9 cellular contexts compared by ENCODE assay signal in the genomic region with DNA sequence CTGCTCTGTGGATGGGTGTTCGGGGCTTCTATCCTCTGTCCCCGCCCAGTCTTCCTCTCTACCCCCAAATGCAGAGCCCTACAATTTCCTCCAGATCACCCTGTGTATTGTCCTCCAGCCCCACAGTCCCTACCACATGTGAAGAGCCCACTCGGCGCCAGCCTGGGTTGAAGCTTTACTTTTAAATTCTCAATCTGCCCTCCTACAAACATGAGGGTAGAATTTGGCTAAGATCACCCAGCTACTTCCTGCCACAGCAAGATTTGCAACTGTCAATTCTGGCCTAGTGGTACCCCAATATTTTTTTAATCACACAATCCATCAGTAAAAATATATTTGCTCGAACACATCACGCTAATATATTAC. TPM values are rescaled to one million over a fixed set of nuclear protein-coding genes. Genes with fewer than 3 reads are reported as not detected.
A peak's percentile ranks its signal among the peaks of the same experiment; 100 is the strongest.
DNase-seq lines count a peak whose midpoint lies in the region; ATAC-seq lines count a peak whose summit lies in the region.
"Had no signal": no experiment of that assay in that cellular context is flagged by ENCODE, and none has a peak within 500 bp of the region (broad histone marks: within the 10 kb centered on the region; RNA-seq: fewer than 3 reads in every experiment).

No MANE protein-coding gene starts in this region.

- peaks cover 34% of the 10 kb centered on the region for H3K36me3 ChIP-seq in adipocyte (ENCODE audit: control insufficient read depth, insufficient read depth, low read length, severe bottlenecking)
- peaks cover 9 to 46% (median 26%) of the 10 kb centered on the region in 3 experiments for H3K36me3 ChIP-seq in naive thymus-derived CD4-positive, alpha-beta T cell (ENCODE audit: control insufficient read depth in 2 of 3, insufficient read depth in 3 of 3, low read length in 3 of 3)

- no peak for ATAC-seq in stimulated activated naive CD8-positive, alpha-beta T cell treated with anti-CD3 and anti-CD28 coated beads, Interleukin-15, Interleukin-2, amounts not matched to agents 100 U/mL and 50 U/mL, for 24 hours
- no peak for ATAC-seq in naive thymus-derived CD4-positive, alpha-beta T cell
- ATAC-seq in sciatic nerve, result no peak
- no peak for ATAC-seq in GM18502 (IDR thresholded peaks at IDR 0.05; ENCODE audit: poor library complexity, unreplicated experiment)
- no peak for ATAC-seq in HG03196 (IDR thresholded peaks at IDR 0.05; ENCODE audit: unreplicated experiment)

- POLR2A ChIA-PET in naive thymus-derived CD4-positive, alpha-beta T cell (lab: Charles Lee), result interaction anchor here (0.6 to 33.2 kb wide), 5 partner anchors 11 to 335 kb away, joined by 3 to 978 read pairs (median 17); no protein-coding TSS in a partner anchor

- H3K27me3 Mint-ChIP-seq in stimulated activated naive CD8-positive, alpha-beta T cell treated with anti-CD3 and anti-CD28 coated beads, Interleukin-15, Interleukin-2, amounts not matched to agents 100 ng/mL and 50 ng/mL, for 24 hours, result no peaks in the 10 kb centered on the region
- no peaks in the 10 kb centered on the region for H3K27me3 Mint-ChIP-seq in naive thymus-derived CD4-positive, alpha-beta T cell

- no peaks in the 10 kb centered on the region for H3K9me3 Mint-ChIP-seq in stimulated activated naive CD8-positive, alpha-beta T cell treated with anti-CD3 and anti-CD28 coated beads, Interleukin-15, Interleukin-2, amounts not matched to agents 100 ng/mL and 50 ng/mL, for 24 hours
- H3K9me3 Mint-ChIP-seq in naive thymus-derived CD4-positive, alpha-beta T cell, result peaks cover 0 to 4% (median 0%) of the 10 kb centered on the region in 11 donors

- CTCF ChIA-PET in naive thymus-derived CD4-positive, alpha-beta T cell (lab: Charles Lee), result interaction anchor here (0.9 to 7.0 kb wide), 4 partner anchors 11 to 27 kb away, joined by 3 to 54 read pairs (median 8); no protein-coding TSS in a partner anchor

- peak overlapping the region; percentile 87 for H3K27ac ChIP-seq in naive thymus-derived CD4-positive, alpha-beta T cell (ENCODE audit: low read depth, low read length)

- peaks cover 75% of the 10 kb centered on the region for H3K36me3 Mint-ChIP-seq in stimulated activated naive CD8-positive, alpha-beta T cell treated with anti-CD3 and anti-CD28 coated beads, Interleukin-15, Interleukin-2, amounts not matched to agents 100 ng/mL and 50 ng/mL, for 24 hours (ENCODE audit: low read depth)
- H3K36me3 Mint-ChIP-seq in naive thymus-derived CD4-positive, alpha-beta T cell, result peaks cover 9 to 68% (median 35%) of the 10 kb centered on the region in 5 donors

- no peaks in the 10 kb centered on the region for H3K27me3 ChIP-seq in adipocyte (replicated peaks; ENCODE audit: control insufficient read depth, insufficient read depth, low read length)
- H3K27me3 ChIP-seq in naive thymus-derived CD4-positive, alpha-beta T cell (ENCODE audit: control insufficient read depth in 2 of 2, insufficient read depth in 2 of 2, low read length in 2 of 2), result no peaks in the 10 kb centered on the region

- peaks cover 67% of the 10 kb centered on the region for H3K4me1 Mint-ChIP-seq in stimulated activated naive CD8-positive, alpha-beta T cell treated with anti-CD3 and anti-CD28 coated beads, Interleukin-15, Interleukin-2, amounts not matched to agents 100 ng/mL and 50 ng/mL, for 24 hours (ENCODE audit: low read depth)
- peaks cover 58 to 76% (median 66%) of the 10 kb centered on the region in 7 donors for H3K4me1 Mint-ChIP-seq in naive thymus-derived CD4-positive, alpha-beta T cell

- intact Hi-C loops in naive thymus-derived CD4-positive, alpha-beta T cell (cut with micrococcal nuclease), result loop anchor here (2.0 to 10.0 kb wide), 4 partner anchors 229 to 1159 kb away; a partner anchor contains a TSS
- intact Hi-C loops in sciatic nerve (cut with DNase I), result no loop called here

- H3K9ac ChIP-seq in adipocyte (ENCODE audit: low read length), result peak overlapping the region; percentile 94

- H3K9me3 ChIP-seq in adipocyte (ENCODE audit: control insufficient read depth, low read length), result no peaks in the 10 kb centered on the region
- H3K9me3 ChIP-seq in naive thymus-derived CD4-positive, alpha-beta T cell (ENCODE audit: control insufficient read depth in 2 of 3, low read length in 3 of 3), result no peaks in the 10 kb centered on the region

- no peak for DNase-seq in stimulated activated naive CD8-positive, alpha-beta T cell treated with anti-CD3 and anti-CD28 coated beads, Interleukin-15, Interleukin-2, amounts not matched to agents 100 U/mL and 50 U/mL, for 24 hours
- DNase-seq in adipocyte (ENCODE audit: low read depth), result no peak
- DNase-seq in naive thymus-derived CD4-positive, alpha-beta T cell, result no peak
- DNase-seq in sciatic nerve (ENCODE audit: low spot score), result no peak
- DNase-seq in HuH-7 (ENCODE audit: low spot score), result no peak

- H3K27ac Mint-ChIP-seq in stimulated activated naive CD8-positive, alpha-beta T cell treated with anti-CD3 and anti-CD28 coated beads, Interleukin-15, Interleukin-2, amounts not matched to agents 100 ng/mL and 50 ng/mL, for 24 hours, result peak overlapping the region; percentile 98
- peak overlapping the region; percentile 88 to 100 (median 96) for H3K27ac Mint-ChIP-seq in naive thymus-derived CD4-positive, alpha-beta T cell

- H3K4me3 Mint-ChIP-seq in stimulated activated naive CD8-positive, alpha-beta T cell treated with anti-CD3 and anti-CD28 coated beads, Interleukin-15, Interleukin-2, amounts not matched to agents 100 ng/mL and 50 ng/mL, for 24 hours, result peak overlapping the region; percentile 89
- peak overlapping the region; percentile 89 to 100 (median 96) for H3K4me3 Mint-ChIP-seq in naive thymus-derived CD4-positive, alpha-beta T cell

- peak overlapping the region; percentile 62 for H3K4me3 ChIP-seq in adipocyte (ENCODE audit: low read length)
- peak overlapping the region; percentile 59 for H3K4me3 ChIP-seq in naive thymus-derived CD4-positive, alpha-beta T cell (ENCODE audit: low read length)

- peaks cover 62% of the 10 kb centered on the region for H3K4me1 ChIP-seq in adipocyte (ENCODE audit: control insufficient read depth, insufficient read depth, low read length)
- peaks cover 70 to 75% of the 10 kb centered on the region in 2 donors for H3K4me1 ChIP-seq in naive thymus-derived CD4-positive, alpha-beta T cell (ENCODE audit: control insufficient read depth in 2 of 2, insufficient read depth in 2 of 2, low read length in 2 of 2)

RNA-seq across cellular contexts. Expression of a gene that starts 3.9 kb away (rescaled TPM):
- total RNA-seq in naive thymus-derived CD4-positive, alpha-beta T cell, result 100 to 1,000 TPM; 276 to 403 (median 375) TPM
- 10 to 100 TPM; 20.5 to 39.6 TPM for polyA plus RNA-seq in naive thymus-derived CD4-positive, alpha-beta T cell
- 29.0 TPM for total RNA-seq in sciatic nerve

RNA-seq across cellular contexts. Expression of a gene that starts 54.2 kb away (rescaled TPM):
- not detected for total RNA-seq in naive thymus-derived CD4-positive, alpha-beta T cell
- not detected for polyA plus RNA-seq in naive thymus-derived CD4-positive, alpha-beta T cell
- not detected for total RNA-seq in sciatic nerve
- total RNA-seq: HT-29 had no signal
